Comparison of ENCODE assay signal across 9 cellular contexts in the genomic region with DNA sequence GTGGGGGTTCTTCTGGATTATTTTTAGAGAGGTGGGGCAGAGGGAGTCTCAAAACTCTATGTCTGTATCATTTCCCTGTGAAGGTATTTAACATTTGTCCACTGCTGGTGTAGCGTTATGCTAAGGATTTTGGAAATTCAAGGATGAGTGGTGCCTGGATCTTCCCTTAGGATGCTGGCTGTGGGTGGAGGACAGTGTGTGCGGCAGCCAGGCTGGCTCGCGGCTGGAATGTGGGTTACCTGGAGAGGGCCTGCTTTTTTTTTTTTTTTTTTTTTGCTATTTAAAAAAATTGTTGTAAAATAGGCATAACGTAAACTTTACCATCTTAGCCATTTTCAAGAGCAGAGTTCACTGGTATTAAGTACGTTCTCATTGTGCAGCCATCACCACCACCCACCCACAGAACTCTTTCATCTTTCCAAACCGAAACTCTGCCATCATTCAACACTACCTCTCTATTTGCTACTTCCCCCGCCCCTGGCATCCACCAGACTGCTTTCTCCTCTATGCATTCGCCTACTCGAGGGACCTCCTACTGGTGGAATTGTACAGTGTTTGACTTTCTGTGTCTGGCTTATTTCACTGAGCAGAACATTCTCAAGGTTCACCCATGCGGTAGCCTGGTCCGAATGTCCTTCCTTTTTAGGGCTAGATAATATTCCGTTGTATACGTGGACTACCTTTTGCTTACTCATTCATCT.
DNase-seq lines count a peak whose midpoint lies in the region; ATAC-seq and TF ChIP-seq lines count a peak whose summit lies in the region.
"Had no signal": no experiment of that assay in that cellular context is flagged by ENCODE, and none has a peak within 500 bp of the region (broad histone marks: within the 10 kb centered on the region; RNA-seq: fewer than 3 reads in every experiment).

No MANE protein-coding gene starts in this region.

- H3K4me3 ChIP-seq in PC-9, result no peak overlapping the region
- no peak overlapping the region for H3K4me3 ChIP-seq in choroid plexus epithelial cell (ENCODE audit: low read depth, low read length)
- H3K4me3 ChIP-seq in mucosa of descending colon, result no peak overlapping the region

- no peaks in the 10 kb centered on the region for H3K79me2 ChIP-seq in PC-9 (ENCODE audit: low read depth)

- H3K9me2 ChIP-seq in PC-9 (ENCODE audit: insufficient read depth), result no peaks in the 10 kb centered on the region

- no peaks in the 10 kb centered on the region for H3K36me3 ChIP-seq in PC-9 (ENCODE audit: low read depth)
- H3K36me3 ChIP-seq in mucosa of descending colon (ENCODE audit: low read depth), result no peaks in the 10 kb centered on the region

- DNase-seq in NCI-H2171 treated with DMSO at 0.1 percent for 48 hours (lab: John Stamatoyannopoulos, UW) (peak; percentile 29), NCI-H2171 (lab: John Stamatoyannopoulos, UW) (no peak), PC-9 (no peak), choroid plexus epithelial cell (ENCODE audit: low read depth) (peak; percentile 56), mucosa of gallbladder (ENCODE audit: low spot score) (no peak), mucosa of descending colon (no peak), pons (ENCODE audit: low spot score) (no peak)
- peak; percentile 59 for DNase-seq in stimulated activated CD4-positive, alpha-beta T cell treated with anti-CD3 and anti-CD28 coated beads, Interleukin-15, amount 100 ng/mL, for 24 hours

- intact Hi-C loops in PC-9 (cut with micrococcal nuclease; ENCODE audit: unreplicated experiment), result no loop called here
- intact Hi-C loops in mucosa of descending colon (cut with DNase I, micrococcal nuclease), result no loop called here

- H3K9me3 ChIP-seq in PC-9 (ENCODE audit: insufficient read depth, low read depth), result no peaks in the 10 kb centered on the region
- no peaks in the 10 kb centered on the region for H3K9me3 ChIP-seq in mucosa of descending colon

- H3K27ac ChIP-seq in PC-9, result no peak overlapping the region

- no peaks in the 10 kb centered on the region for H4K20me1 ChIP-seq in PC-9 (ENCODE audit: insufficient read depth)

- no peak overlapping the region for H2AFZ ChIP-seq in PC-9

- peaks cover 8% of the 10 kb centered on the region; the same call in 1 of the 2 replicates for H3F3A ChIP-seq in PC-9 (ENCODE audit: insufficient read depth, low read depth)

- TF ChIP-seq CTCF in PC-9 (conservative IDR thresholded peaks at IDR 0.05) (peak; percentile 51), choroid plexus epithelial cell (conservative IDR thresholded peaks at IDR 0.05; ENCODE audit: low read depth, low read length) (peak; percentile 71), mucosa of descending colon (IDR thresholded peaks at IDR 0.05) (no peak)

- CTCF ChIA-PET in PC-9 (lab: Charles Lee), result no interaction called here

- H3K27me3 ChIP-seq in PC-9 (ENCODE audit: insufficient read depth, low read depth), result no peaks in the 10 kb centered on the region

- POLR2A ChIA-PET in PC-9 (lab: Charles Lee; ENCODE audit: unreplicated experiment), result no interaction called here

- no peak for ATAC-seq in mucosa of descending colon
- ATAC-seq: left lobe of liver had no signal

- no TSS peak for BruUV-seq in PC-9 (replicated peaks; lab: Mats Ljungman, UMichigan)

- no peak overlapping the region for H3K4me2 ChIP-seq in PC-9

- H3K4me1 ChIP-seq in PC-9 (replicated peaks; ENCODE audit: insufficient read depth) (no peaks in the 10 kb centered on the region), mucosa of descending colon (ENCODE audit: low read depth) (no peaks in the 10 kb centered on the region)

Comparison
In these comparisons a context has a peak if more than half of its experiments do, and no peak if none do; other contexts are left out.
1. DNase-seq: peak in NCI-H2171 treated with DMSO at 0.1 percent for 48 hours (single experiment), choroid plexus epithelial cell (single experiment) and stimulated activated CD4-positive, alpha-beta T cell treated with anti-CD3 and anti-CD28 coated beads, Interleukin-15, amount 100 ng/mL, for 24 hours (single experiment); none in NCI-H2171 (single experiment), PC-9 (0 of 2), mucosa of gallbladder (single experiment), mucosa of descending colon (0 of 3) and pons (single experiment).